Comparison of ENCODE assay signal across 26 cellular contexts in the genomic region with DNA sequence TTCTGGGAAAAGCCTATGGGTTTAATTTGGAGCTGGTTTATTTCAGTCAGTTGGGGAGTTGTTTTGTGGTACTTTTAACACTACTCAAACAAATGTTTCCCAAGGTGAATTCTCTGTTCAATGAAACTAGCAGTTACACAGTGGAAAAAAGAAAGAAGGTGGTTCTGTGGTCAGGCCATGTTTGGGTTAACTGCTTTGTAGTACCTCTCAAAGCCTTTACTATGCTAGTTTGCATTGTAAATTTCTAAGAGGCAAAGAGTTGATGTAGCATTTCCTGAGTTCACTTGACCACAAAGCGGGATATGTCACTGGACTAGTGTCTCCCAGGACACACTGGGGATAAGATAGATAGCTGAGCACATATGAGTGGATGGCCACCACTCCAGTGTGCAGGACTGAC.
DNase-seq lines count a peak whose midpoint lies in the region; ATAC-seq, FAIRE-seq and TF ChIP-seq lines count a peak whose summit lies in the region.
"Had no signal": no experiment of that assay in that cellular context is flagged by ENCODE, and none has a peak within 500 bp of the region (broad histone marks: within the 10 kb centered on the region; RNA-seq: fewer than 3 reads in every experiment).

No MANE protein-coding gene starts in this region.

- ATAC-seq in left lung (peak; percentile 18), GM18517 (IDR thresholded peaks at IDR 0.05; ENCODE audit: unreplicated experiment) (no peak)
- no peak for ATAC-seq in activated CD8-positive, alpha-beta T cell treated with anti-CD3 and anti-CD28 coated beads, Interleukin-2, amount 10 ng/mL, durations not matched to agents 7 days and 5 days
- ATAC-seq: HCT116, HepG2, Panc1 had no signal

- H3K4me3 Mint-ChIP-seq in astrocyte (ENCODE audit: unreplicated experiment), result no peak overlapping the region
- no peak overlapping the region for H3K4me3 Mint-ChIP-seq in activated T-cell treated with anti-CD3 and anti-CD28 coated beads, Interleukin-2, amount 50 U/mL, for 24 hours
- no peak overlapping the region for H3K4me3 Mint-ChIP-seq in activated CD8-positive, alpha-beta T cell treated with anti-CD3 and anti-CD28 coated beads, Interleukin-2, amount 10 ng/mL, durations not matched to agents 7 days and 5 days

- H3K27me3 ChIP-seq in BLaER1 treated with 17β-estradiol and CSF1 and Interleukin-3, amounts not matched to agents 10 nM and 100 nM, result no peaks in the 10 kb centered on the region
- H3K27me3 ChIP-seq in astrocyte (ENCODE audit: insufficient read depth, low read length) (no peaks in the 10 kb centered on the region), left lung (no peaks in the 10 kb centered on the region)
- H3K27me3 ChIP-seq: BE2C had no signal

- no peak for FAIRE-seq in astrocyte (lab: Jason Lieb, UNC)
- FAIRE-seq: HepG2 had no signal

- no peaks in the 10 kb centered on the region for H4K20me1 ChIP-seq in BLaER1 treated with 17β-estradiol and CSF1 and Interleukin-3, amounts not matched to agents 10 nM and 100 nM
- no peaks in the 10 kb centered on the region for H4K20me1 ChIP-seq in astrocyte (ENCODE audit: insufficient read depth, low read length)

- DNase-seq in NCI-H526 (lab: John Stamatoyannopoulos, UW) (peak; percentile 34 to 50), astrocyte (ENCODE audit: low read depth) (peak; percentile 19), left lung (no peak), NCI-H2081 treated with DMSO at 0.1 percent for 48 hours (lab: John Stamatoyannopoulos, UW) (no peak)
- no peak for DNase-seq in activated T-cell treated with anti-CD3 and anti-CD28 coated beads, Interleukin-2, amount 50 U/mL, for 24 hours
- no peak for DNase-seq in activated CD8-positive, alpha-beta T cell treated with anti-CD3 and anti-CD28 coated beads, Interleukin-2, amount 10 ng/mL, durations not matched to agents 7 days and 5 days
- DNase-seq: 8988T, ACHN, BE2C, Calu3, DMS153, DND-41, Karpas-422, NCI-H1092 treated with DMSO at 0.1 percent for 48 hours, NCI-H1436, NCI-H187, NCI-H446, NCI-H524 treated with DMSO at 0.1 percent for 48 hours, SHP77 had no signal

- H3K27ac Mint-ChIP-seq in astrocyte (ENCODE audit: unreplicated experiment), result no peak overlapping the region
- no peak overlapping the region for H3K27ac Mint-ChIP-seq in activated T-cell treated with anti-CD3 and anti-CD28 coated beads, Interleukin-2, amount 50 U/mL, for 24 hours
- no peak overlapping the region for H3K27ac Mint-ChIP-seq in activated CD8-positive, alpha-beta T cell treated with anti-CD3 and anti-CD28 coated beads, Interleukin-2, amount 10 ng/mL, durations not matched to agents 7 days and 5 days

- CTCF ChIA-PET in activated CD8-positive, alpha-beta T cell treated with anti-CD3 and anti-CD28 coated beads, Interleukin-2, amount 10 ng/mL, durations not matched to agents 7 days and 5 days (lab: Charles Lee), result no interaction called here

- H3K36me3 ChIP-seq in BLaER1 treated with 17β-estradiol and CSF1 and Interleukin-3, amounts not matched to agents 10 nM and 100 nM, result no peaks in the 10 kb centered on the region
- H3K36me3 ChIP-seq in astrocyte (ENCODE audit: insufficient read depth, low read length) (no peaks in the 10 kb centered on the region), left lung (no peaks in the 10 kb centered on the region)
- H3K36me3 ChIP-seq: BE2C had no signal

- intact Hi-C loops in left lung (cut with DNase I), result no loop called here

- no peak overlapping the region for H3K27ac ChIP-seq in BLaER1 treated with 17β-estradiol and CSF1 and Interleukin-3, amounts not matched to agents 10 nM and 100 nM
- H3K27ac ChIP-seq in astrocyte (ENCODE audit: low read depth, low read length) (no peak overlapping the region), left lung (no peak overlapping the region)
- H3K27ac ChIP-seq: RWPE1, SK-N-MC had no signal

- peaks cover 1% of the 10 kb centered on the region for H3K9me3 Mint-ChIP-seq in astrocyte (ENCODE audit: unreplicated experiment)
- H3K9me3 Mint-ChIP-seq in activated T-cell treated with anti-CD3 and anti-CD28 coated beads, Interleukin-2, amount 50 U/mL, for 24 hours, result no peaks in the 10 kb centered on the region
- no peaks in the 10 kb centered on the region for H3K9me3 Mint-ChIP-seq in activated CD8-positive, alpha-beta T cell treated with anti-CD3 and anti-CD28 coated beads, Interleukin-2, amount 10 ng/mL, durations not matched to agents 7 days and 5 days (ENCODE audit: insufficient read depth)

- no peak overlapping the region for H3K9ac ChIP-seq in BLaER1 treated with 17β-estradiol and CSF1 and Interleukin-3, amounts not matched to agents 10 nM and 100 nM
- H3K9ac ChIP-seq in astrocyte (ENCODE audit: low read length), result no peak overlapping the region

- POLR2A ChIA-PET in activated CD8-positive, alpha-beta T cell treated with anti-CD3 and anti-CD28 coated beads, Interleukin-2, amount 10 ng/mL, durations not matched to agents 7 days and 5 days (lab: Charles Lee), result no interaction called here

- H3K4me3 ChIP-seq in BLaER1 treated with 17β-estradiol and CSF1 and Interleukin-3, amounts not matched to agents 10 nM and 100 nM, result no peak overlapping the region
- H3K4me3 ChIP-seq in astrocyte (ENCODE audit: insufficient read depth, low read depth, low read length) (no peak overlapping the region), left lung (no peak overlapping the region)
- H3K4me3 ChIP-seq: SK-N-MC had no signal

- H3K27me3 Mint-ChIP-seq in astrocyte (ENCODE audit: low read depth, unreplicated experiment), result peaks cover 7% of the 10 kb centered on the region
- peaks cover 19% of the 10 kb centered on the region for H3K27me3 Mint-ChIP-seq in activated T-cell treated with anti-CD3 and anti-CD28 coated beads, Interleukin-2, amount 50 U/mL, for 24 hours
- H3K27me3 Mint-ChIP-seq in activated CD8-positive, alpha-beta T cell treated with anti-CD3 and anti-CD28 coated beads, Interleukin-2, amount 10 ng/mL, durations not matched to agents 7 days and 5 days (ENCODE audit: low read depth), result peaks cover 12% of the 10 kb centered on the region

- TF ChIP-seq CTCF in astrocyte (IDR thresholded peaks at IDR 0.05; ENCODE audit: insufficient read depth, low read depth, low read length) (no peak), left lung (IDR thresholded peaks at IDR 0.05) (no peak)

- H3K79me2 ChIP-seq in astrocyte (ENCODE audit: insufficient read depth, low read length), result no peaks in the 10 kb centered on the region

- no peaks in the 10 kb centered on the region for H3K36me3 Mint-ChIP-seq in astrocyte (ENCODE audit: low read depth, unreplicated experiment)
- H3K36me3 Mint-ChIP-seq in activated T-cell treated with anti-CD3 and anti-CD28 coated beads, Interleukin-2, amount 50 U/mL, for 24 hours (ENCODE audit: low read depth), result no peaks in the 10 kb centered on the region
- H3K36me3 Mint-ChIP-seq in activated CD8-positive, alpha-beta T cell treated with anti-CD3 and anti-CD28 coated beads, Interleukin-2, amount 10 ng/mL, durations not matched to agents 7 days and 5 days (ENCODE audit: low read depth), result no peaks in the 10 kb centered on the region

- peaks cover 0 to 20% (median 16%) of the 10 kb centered on the region in 11 experiments; a peak in 16 of 22 replicates for H3K9me3 ChIP-seq in BLaER1 treated with 17β-estradiol and CSF1 and Interleukin-3, amounts not matched to agents 10 nM and 100 nM (replicated peaks in 1 of 11)
- H3K9me3 ChIP-seq in astrocyte (ENCODE audit: insufficient read depth, low read depth, low read length), result peaks cover 4% of the 10 kb centered on the region
- no peaks in the 10 kb centered on the region for H3K9me3 ChIP-seq in left lung
- H3K9me3 ChIP-seq: BE2C had no signal

- H3K4me2 ChIP-seq in BLaER1 treated with 17β-estradiol and CSF1 and Interleukin-3, amounts not matched to agents 10 nM and 100 nM, result peak overlapping the region in 8 of 11 experiments; percentile 5 to 68 (median 20); a peak in 8 of 22 replicates
- H3K4me2 ChIP-seq in astrocyte (ENCODE audit: low read length), result no peak overlapping the region

- H3K4me1 ChIP-seq in BLaER1 treated with 17β-estradiol and CSF1 and Interleukin-3, amounts not matched to agents 10 nM and 100 nM, result peaks cover 5 to 19% (median 9%) of the 10 kb centered on the region in 10 experiments; a peak in 11 of 20 replicates
- H3K4me1 ChIP-seq in astrocyte (ENCODE audit: insufficient read depth, low read length) (peaks cover 6% of the 10 kb centered on the region), left lung (peaks cover 0 to 2% of the 10 kb centered on the region in 2 donors)
- H3K4me1 ChIP-seq: BE2C had no signal

- peaks cover 20% of the 10 kb centered on the region for H3K4me1 Mint-ChIP-seq in astrocyte (ENCODE audit: low read depth, unreplicated experiment)
- no peaks in the 10 kb centered on the region for H3K4me1 Mint-ChIP-seq in activated T-cell treated with anti-CD3 and anti-CD28 coated beads, Interleukin-2, amount 50 U/mL, for 24 hours (ENCODE audit: low read depth)
- H3K4me1 Mint-ChIP-seq in activated CD8-positive, alpha-beta T cell treated with anti-CD3 and anti-CD28 coated beads, Interleukin-2, amount 10 ng/mL, durations not matched to agents 7 days and 5 days (ENCODE audit: low read depth), result no peaks in the 10 kb centered on the region

- H2AFZ ChIP-seq in astrocyte (ENCODE audit: low read depth, low read length), result no peak overlapping the region

Comparison
In these comparisons a context has a peak if more than half of its experiments do, and no peak if none do; other contexts are left out.
1. DNase-seq: peak in NCI-H526 (2 of 2) and astrocyte (single experiment); none in left lung (0 of 2), activated T-cell treated with anti-CD3 and anti-CD28 coated beads, Interleukin-2, amount 50 U/mL, for 24 hours (single experiment), activated CD8-positive, alpha-beta T cell treated with anti-CD3 and anti-CD28 coated beads, Interleukin-2, amount 10 ng/mL, durations not matched to agents 7 days and 5 days (single experiment) and NCI-H2081 treated with DMSO at 0.1 percent for 48 hours (single experiment).